In genomic region chr17:49598918-49599317, GRCh38 we compare ENCODE assay signal across 25 cellular contexts. TPM values are rescaled to one million over a fixed set of nuclear protein-coding genes. Genes with fewer than 3 reads are reported as not detected.
"Had no signal": no experiment of that assay in that cellular context is flagged by ENCODE, and none has a peak within 500 bp of the region (broad histone marks: within the 10 kb centered on the region; RNA-seq: fewer than 3 reads in every experiment).

No MANE protein-coding gene starts in this region.

- H3K9me3 Mint-ChIP-seq: dendritic cell treated with granulocyte-macrophage colony-stimulating factor and Interleukin-4, amounts not matched to agents 40 ng/mL and 50 ng/mL, for 4 days; effector memory CD8-positive, alpha-beta T cell; natural killer cell treated with Interleukin-12 subunit alpha and Interleukin-12 subunit beta and Interleukin-15 and Interleukin-18, amount 100 ng/mL, for 72 hours; stimulated activated memory B cell treated with anti-CD40 and anti-IgM and Interleukin-4, amounts not matched to agents 10 μg/mL and 1 μg/mL and 100 μg/mL, for 72 hours; stimulated activated naive CD8-positive, alpha-beta T cell treated with anti-CD3 and anti-CD28 coated beads, Interleukin-15, amount 100 ng/mL, for 72 hours had no signal

- H3K36me3 ChIP-seq: uterus had no signal

- H3K27ac ChIP-seq: epithelial cell of prostate, hepatocyte, pancreas, psoas muscle, uterus had no signal

- H3K27me3 ChIP-seq: esophagus squamous epithelium, gastroesophageal sphincter, hepatocyte, pancreas, spleen, uterus had no signal

- H3K4me3 Mint-ChIP-seq: dendritic cell treated with granulocyte-macrophage colony-stimulating factor and Interleukin-4, amounts not matched to agents 40 ng/mL and 50 ng/mL, for 4 days; effector memory CD8-positive, alpha-beta T cell; natural killer cell treated with Interleukin-12 subunit alpha and Interleukin-12 subunit beta and Interleukin-15 and Interleukin-18, amount 100 ng/mL, for 72 hours; stimulated activated memory B cell treated with anti-CD40 and anti-IgM and Interleukin-4, amounts not matched to agents 10 μg/mL and 1 μg/mL and 100 μg/mL, for 72 hours; stimulated activated naive CD8-positive, alpha-beta T cell treated with anti-CD3 and anti-CD28 coated beads, Interleukin-15, amount 100 ng/mL, for 72 hours had no signal

- H3K4me3 ChIP-seq: esophagus squamous epithelium, gastroesophageal sphincter, hepatocyte, lung, pancreas, psoas muscle, spleen, uterus had no signal

- H3K27ac Mint-ChIP-seq: dendritic cell treated with granulocyte-macrophage colony-stimulating factor and Interleukin-4, amounts not matched to agents 40 ng/mL and 50 ng/mL, for 4 days; effector memory CD8-positive, alpha-beta T cell; natural killer cell treated with Interleukin-12 subunit alpha and Interleukin-12 subunit beta and Interleukin-15 and Interleukin-18, amount 100 ng/mL, for 72 hours; stimulated activated memory B cell treated with anti-CD40 and anti-IgM and Interleukin-4, amounts not matched to agents 10 μg/mL and 1 μg/mL and 100 μg/mL, for 72 hours; stimulated activated naive CD8-positive, alpha-beta T cell treated with anti-CD3 and anti-CD28 coated beads, Interleukin-15, amount 100 ng/mL, for 72 hours had no signal

- ATAC-seq: effector memory CD8-positive, alpha-beta T cell; left lobe of liver; natural killer cell treated with Interleukin-12 subunit alpha and Interleukin-12 subunit beta and Interleukin-15 and Interleukin-18, amount 100 ng/mL, for 72 hours; pancreas; psoas muscle; sciatic nerve; stimulated activated memory B cell treated with anti-CD40 and anti-IgM and Interleukin-4, amounts not matched to agents 10 μg/mL and 1 μg/mL and 100 μg/mL, for 72 hours; stimulated activated naive CD8-positive, alpha-beta T cell treated with anti-CD3 and anti-CD28 coated beads, Interleukin-15, amount 100 ng/mL, for 72 hours had no signal

- H3K9me3 ChIP-seq: esophagus squamous epithelium, gastroesophageal sphincter, pancreas, psoas muscle, spleen, uterus had no signal

- H3K4me1 ChIP-seq: pancreas, psoas muscle had no signal

- DNase-seq: effector memory CD8-positive, alpha-beta T cell; esophagus squamous epithelium; foreskin fibroblast; glutamatergic neuron; mesenchymal stem cell; midbrain; occipital lobe; pancreas; psoas muscle; spleen; stimulated activated CD4-positive, alpha-beta T cell treated with anti-CD3 and anti-CD28 coated beads, Interleukin-15, amount 100 ng/mL, for 24 hours; stimulated activated CD4-positive, alpha-beta T cell treated with anti-CD3 and anti-CD28 coated beads, Interleukin-1b, Interleukin-23, amount 100 ng/mL, for 48 hours; stimulated activated CD4-positive, alpha-beta T cell treated with anti-CD3 and anti-CD28 coated beads, Interleukin-4, amount 100 ng/mL, for 24 hours; stimulated activated naive CD8-positive, alpha-beta T cell treated with anti-CD3 and anti-CD28 coated beads, Interleukin-15, amount 100 ng/mL, for 72 hours; trophoblast cell; uterus had no signal

- H3K27me3 Mint-ChIP-seq: dendritic cell treated with granulocyte-macrophage colony-stimulating factor and Interleukin-4, amounts not matched to agents 40 ng/mL and 50 ng/mL, for 4 days; effector memory CD8-positive, alpha-beta T cell; natural killer cell treated with Interleukin-12 subunit alpha and Interleukin-12 subunit beta and Interleukin-15 and Interleukin-18, amount 100 ng/mL, for 72 hours; stimulated activated memory B cell treated with anti-CD40 and anti-IgM and Interleukin-4, amounts not matched to agents 10 μg/mL and 1 μg/mL and 100 μg/mL, for 72 hours; stimulated activated naive CD8-positive, alpha-beta T cell treated with anti-CD3 and anti-CD28 coated beads, Interleukin-15, amount 100 ng/mL, for 72 hours had no signal

RNA-seq across cellular contexts. Expression of gene NXPH3, which starts 23.2 kb away (rescaled TPM):
- total RNA-seq: natural killer cell treated with Interleukin-12 subunit alpha and Interleukin-12 subunit beta and Interleukin-15 and Interleukin-18, amount 100 ng/mL, for 72 hours had no signal
